Comparison of ENCODE assay signal across 9 cellular contexts in genomic region chr10:69320521-69320920, GRCh38. TPM values are rescaled to one million over a fixed set of nuclear protein-coding genes. Genes with fewer than 3 reads are reported as not detected.
DNase-seq lines count a peak whose midpoint lies in the region; ATAC-seq and TF ChIP-seq lines count a peak whose summit lies in the region.
"Had no signal": no experiment of that assay in that cellular context is flagged by ENCODE, and none has a peak within 500 bp of the region (broad histone marks: within the 10 kb centered on the region; RNA-seq: fewer than 3 reads in every experiment).

No MANE protein-coding gene starts in this region.

- no peak overlapping the region for H4K5ac ChIP-seq in mesendoderm (ENCODE audit: low read length)

- peak overlapping the region; percentile 97 for H3K56ac ChIP-seq in mesendoderm (ENCODE audit: low read length)

- peak overlapping the region; percentile 90 for H3K27ac ChIP-seq in right cardiac atrium (ENCODE audit: low read length)
- H3K27ac ChIP-seq in mesendoderm (ENCODE audit: low read depth, low read length) = no peak overlapping the region
- no peak overlapping the region for H3K27ac ChIP-seq in upper lobe of right lung

- no peak for ATAC-seq in right cardiac atrium
- ATAC-seq in left cardiac atrium = no peak
- ATAC-seq in upper lobe of right lung = no peak
- ATAC-seq in HG02610 (IDR thresholded peaks at IDR 0.05; ENCODE audit: unreplicated experiment) = no peak

- no peak overlapping the region for H3K18ac ChIP-seq in mesendoderm (ENCODE audit: low read length)

- peak overlapping the region; percentile 75 for H2AK5ac ChIP-seq in mesendoderm (ENCODE audit: low read length)

- no peak for DNase-seq in right cardiac atrium
- DNase-seq in left cardiac atrium = no peak
- DNase-seq in adipocyte (ENCODE audit: low read depth) = no peak
- DNase-seq in mesendoderm = no peak
- DNase-seq in upper lobe of right lung = no peak
- no peak for DNase-seq in hepatic stellate cell (ENCODE audit: low spot score)
- DNase-seq in activated gamma-delta T cell treated with Interleukin-2 at 50 U/mL for 16 hours = no peak
- DNase-seq: stimulated activated CD4-positive, alpha-beta T cell treated with anti-CD3 and anti-CD28 coated beads, Interleukin-2, amount 100 ng/mL, for 48 hours had no signal

- H3K27me3 ChIP-seq in right cardiac atrium (ENCODE audit: control insufficient read depth, insufficient read depth) (no peaks in the 10 kb centered on the region), adipocyte (replicated peaks; ENCODE audit: control insufficient read depth, insufficient read depth, low read length) (no peaks in the 10 kb centered on the region), mesendoderm (ENCODE audit: insufficient read depth, low read length, poor library complexity) (no peaks in the 10 kb centered on the region), upper lobe of right lung (no peaks in the 10 kb centered on the region)

- no peaks in the 10 kb centered on the region for H3K9me3 ChIP-seq in right cardiac atrium (ENCODE audit: control insufficient read depth, low read length)
- H3K9me3 ChIP-seq in adipocyte (ENCODE audit: control insufficient read depth, low read length) = no peaks in the 10 kb centered on the region
- H3K9me3 ChIP-seq in upper lobe of right lung = no peaks in the 10 kb centered on the region

- H3K4me1 ChIP-seq in right cardiac atrium (ENCODE audit: control insufficient read depth, insufficient read depth, low read length) (peaks cover 27% of the 10 kb centered on the region), adipocyte (ENCODE audit: control insufficient read depth, insufficient read depth, low read length) (peaks cover 44% of the 10 kb centered on the region), mesendoderm (ENCODE audit: control insufficient read depth, low read depth, low read length) (peaks cover 30% of the 10 kb centered on the region), upper lobe of right lung (peaks cover 32% of the 10 kb centered on the region)

- peak overlapping the region; percentile 29 for H2BK5ac ChIP-seq in mesendoderm (ENCODE audit: low read length)

- H3K36me3 ChIP-seq in adipocyte (ENCODE audit: control insufficient read depth, insufficient read depth, low read length, severe bottlenecking) = no peaks in the 10 kb centered on the region
- H3K36me3 ChIP-seq in mesendoderm (ENCODE audit: control insufficient read depth, insufficient read depth, low read length) = no peaks in the 10 kb centered on the region
- no peaks in the 10 kb centered on the region for H3K36me3 ChIP-seq in upper lobe of right lung

- H3K9ac ChIP-seq in adipocyte (ENCODE audit: low read length) (no peak overlapping the region), mesendoderm (ENCODE audit: low read length) (peak overlapping the region; percentile 98)

- H3K23ac ChIP-seq in mesendoderm (ENCODE audit: low read length) = peak overlapping the region; percentile 57

- 39% methylated on average over 3 of the region's 3 CpGs for WGBS in right cardiac atrium
- WGBS in mesendoderm (ENCODE audit: extremely low coverage, insufficient coverage, low lambda C conversion rate) = no CpG with 5 or more reads among the region's 3 CpGs

- no peak overlapping the region for H2BK15ac ChIP-seq in mesendoderm (replicated peaks; ENCODE audit: low read depth)

- no peak overlapping the region for H3K4ac ChIP-seq in mesendoderm (ENCODE audit: low read depth, low read length)

- H3K79me1 ChIP-seq in mesendoderm (ENCODE audit: low read length) = peaks cover 8% of the 10 kb centered on the region

- TF ChIP-seq CTCF in upper lobe of right lung (IDR thresholded peaks at IDR 0.05) = no peak

- peak overlapping the region; percentile 73 for H3K4me3 ChIP-seq in right cardiac atrium (ENCODE audit: low read length)
- H3K4me3 ChIP-seq in adipocyte (ENCODE audit: low read length) = peak overlapping the region; percentile 94
- H3K4me3 ChIP-seq in mesendoderm (ENCODE audit: low read length) = peak overlapping the region; percentile 93
- peak overlapping the region; percentile 96 for H3K4me3 ChIP-seq in upper lobe of right lung

- intact Hi-C loops in right cardiac atrium (cut with DNase I) = loop anchor here in 3 of 4 donors (5.0 to 10.0 kb wide), 2 partner anchors 54 to 62 kb away; no protein-coding TSS in a partner anchor
- intact Hi-C loops in left cardiac atrium (cut with DNase I) = loop anchor here (5.0 kb wide), 2 partner anchors 42 to 47 kb away; no protein-coding TSS in a partner anchor
- intact Hi-C loops in upper lobe of right lung (cut with DNase I) = loop anchor here (10.0 kb wide), 1 partner anchor 54 kb away; no protein-coding TSS in a partner anchor

- no peak overlapping the region for H2BK120ac ChIP-seq in mesendoderm (ENCODE audit: low read depth, low read length)

- H4K8ac ChIP-seq in mesendoderm (ENCODE audit: low read depth, low read length) = no peak overlapping the region

- H3K79me2 ChIP-seq in mesendoderm (ENCODE audit: control insufficient read depth, insufficient read depth, low read length) = peaks cover 63% of the 10 kb centered on the region

- H3K4me2 ChIP-seq in mesendoderm (ENCODE audit: low read length) = peak overlapping the region; percentile 56

RNA-seq across cellular contexts. Expression of gene HK1, which starts 42.2 kb away (rescaled TPM):
- total RNA-seq in right cardiac atrium = 100 to 1,000 TPM; 270 to 313 (median 287) TPM
- 165 TPM for polyA plus RNA-seq in right cardiac atrium
- 100 to 1,000 TPM; 188 to 274 TPM for total RNA-seq in left cardiac atrium
- 114 TPM for polyA plus RNA-seq in mesendoderm (2013, experiment 1 of 2)
- 114 TPM for polyA plus RNA-seq in mesendoderm (2013, experiment 2 of 2)
- 84.0 TPM for total RNA-seq in upper lobe of right lung
